ENCODE assay signal across 8 cellular contexts in genomic region chr6:69796627-69797390, GRCh38. TPM values are rescaled to one million over a fixed set of nuclear protein-coding genes. Genes with fewer than 3 reads are reported as not detected.
DNase-seq lines count a peak whose midpoint lies in the region; ATAC-seq and TF ChIP-seq lines count a peak whose summit lies in the region.

TSS of gene LMBRD1 (minus strand) at chr6:69797010. CDS start at chr6:69796881, 129 bp downstream.

- no peaks in the 10 kb centered on the region for H3K36me3 ChIP-seq in ascending aorta
- H3K36me3 ChIP-seq in uterus, result no peaks in the 10 kb centered on the region

- H3K4me3 ChIP-seq in ascending aorta (peak within 1 kb of the TSS; percentile 64 to 68), right cardiac atrium (ENCODE audit: low read length) (peak within 1 kb of the TSS; percentile 56), uterus (peak within 1 kb of the TSS; percentile 54 to 75)

- H3K9me3 ChIP-seq in ascending aorta, result no peaks in the 10 kb centered on the region
- no peaks in the 10 kb centered on the region for H3K9me3 ChIP-seq in right cardiac atrium (ENCODE audit: control insufficient read depth, low read length)
- H3K9me3 ChIP-seq in uterus, result no peaks in the 10 kb centered on the region

- ATAC-seq in GM18502 (IDR thresholded peaks at IDR 0.05; ENCODE audit: poor library complexity, unreplicated experiment) (peak; percentile 95), HG02970 (IDR thresholded peaks at IDR 0.05; ENCODE audit: low FRiP score, unreplicated experiment) (peak; percentile 90), right cardiac atrium (peak; percentile 99 to 100)

- H3K27me3 ChIP-seq in ascending aorta (no peaks in the 10 kb centered on the region), right cardiac atrium (ENCODE audit: control insufficient read depth, insufficient read depth) (no peaks in the 10 kb centered on the region), uterus (no peaks in the 10 kb centered on the region)

- peak; percentile 53 for DNase-seq in NCI-H187 treated with DMSO at 0.1 percent for 48 hours (lab: John Stamatoyannopoulos, UW)
- DNase-seq in ascending aorta (ENCODE audit: low spot score in 2 of 2), result peak; percentile 93 to 99
- peak; percentile 98 to 100 (median 99) for DNase-seq in right cardiac atrium
- peak; percentile 77 for DNase-seq in pulmonary artery endothelial cell (ENCODE audit: low read depth, low spot score)
- peak; percentile 94 to 96 for DNase-seq in uterus

- peaks cover 0 to 8% of the 10 kb centered on the region in 2 donors for H3K4me1 ChIP-seq in ascending aorta
- H3K4me1 ChIP-seq in right cardiac atrium (ENCODE audit: control insufficient read depth, insufficient read depth, low read length), result peaks cover 4% of the 10 kb centered on the region
- no peaks in the 10 kb centered on the region for H3K4me1 ChIP-seq in uterus

- intact Hi-C loops in T-helper 2 cell treated with Interferon-gamma antibody and Interleukin-4, amounts not matched to agents 100 ng/mL and 5 ng/mL, for 36 hours (cut with micrococcal nuclease), result loop anchor here (1.0 to 5.0 kb wide), 5 partner anchors 19 to 1160 kb away; partner anchors contain the start of genes ADGRB3 and FAM135A
- intact Hi-C loops in ascending aorta (cut with DNase I) (loop anchor here (5.0 to 10.0 kb wide), 4 partner anchors 70 to 1162 kb away; partner anchors contain the start of genes ADGRB3, COL19A1 and FAM135A), right cardiac atrium (cut with DNase I) (no loop called here), uterus (cut with DNase I; ENCODE audit: low total_unique reads) (no loop called here)

- under 1% methylated on average over 40 of the region's 40 CpGs for WGBS in right cardiac atrium

- TF ChIP-seq CTCF in ascending aorta (IDR thresholded peaks at IDR 0.05) (peak; percentile 67 to 70 (median 67)), uterus (IDR thresholded peaks at IDR 0.05) (peak; percentile 71 to 78 (median 74))

- peak within 1 kb of the TSS; percentile 90 to 91 for H3K27ac ChIP-seq in ascending aorta
- H3K27ac ChIP-seq in right cardiac atrium (ENCODE audit: low read length), result peak within 1 kb of the TSS; percentile 94
- peak within 1 kb of the TSS; percentile 95 for H3K27ac ChIP-seq in uterus

- peak in 1 of 2 donors; percentile 14 for TF ChIP-seq POLR2A in uterus (IDR thresholded peaks at IDR 0.05)

RNA-seq across cellular contexts. Expression of gene LMBRD1, which starts in this region (rescaled TPM):
- 23.0 and 25.1 TPM in 2 replicates for total RNA-seq in T-helper 2 cell treated with Interferon-gamma antibody and Interleukin-4, amounts not matched to agents 100 ng/mL and 5 ng/mL, for 36 hours
- total RNA-seq in ascending aorta (31.1 TPM), right cardiac atrium (10 to 100 TPM; 46.3 to 56.2 (median 50.0) TPM), pulmonary artery endothelial cell (11.9 and 12.6 TPM in 2 replicates), uterus (10 to 100 TPM; 16.9 to 82.4 (median 69.9) TPM)
- polyA plus RNA-seq in right cardiac atrium, result 51.5 TPM

Comparison
In these comparisons a context has a peak if more than half of its experiments do, and no peak if none do; other contexts are left out.
1. Peak in every context shown above with its lines: DNase-seq, ATAC-seq, H3K4me3 ChIP-seq and H3K27ac ChIP-seq.
2. intact Hi-C loops: an anchor here in T-helper 2 cell treated with Interferon-gamma antibody and Interleukin-4, amounts not matched to agents 100 ng/mL and 5 ng/mL, for 36 hours (1.0 to 5.0 kb wide) and ascending aorta (5.0 to 10.0 kb wide); none called in right cardiac atrium and uterus.